1 cellular context compared by ENCODE assay signal in genomic region chr19:46859637-46860124, GRCh38.
TF ChIP-seq lines count a peak whose summit lies in the region.

No MANE protein-coding gene starts in this region.

TF ChIP-seq in K562, 482 proteins besides CTCF, POLR2A, EP300 and RAD21 (continued from another document and continues in another):
- TF ChIP-seq, protein P1, sequence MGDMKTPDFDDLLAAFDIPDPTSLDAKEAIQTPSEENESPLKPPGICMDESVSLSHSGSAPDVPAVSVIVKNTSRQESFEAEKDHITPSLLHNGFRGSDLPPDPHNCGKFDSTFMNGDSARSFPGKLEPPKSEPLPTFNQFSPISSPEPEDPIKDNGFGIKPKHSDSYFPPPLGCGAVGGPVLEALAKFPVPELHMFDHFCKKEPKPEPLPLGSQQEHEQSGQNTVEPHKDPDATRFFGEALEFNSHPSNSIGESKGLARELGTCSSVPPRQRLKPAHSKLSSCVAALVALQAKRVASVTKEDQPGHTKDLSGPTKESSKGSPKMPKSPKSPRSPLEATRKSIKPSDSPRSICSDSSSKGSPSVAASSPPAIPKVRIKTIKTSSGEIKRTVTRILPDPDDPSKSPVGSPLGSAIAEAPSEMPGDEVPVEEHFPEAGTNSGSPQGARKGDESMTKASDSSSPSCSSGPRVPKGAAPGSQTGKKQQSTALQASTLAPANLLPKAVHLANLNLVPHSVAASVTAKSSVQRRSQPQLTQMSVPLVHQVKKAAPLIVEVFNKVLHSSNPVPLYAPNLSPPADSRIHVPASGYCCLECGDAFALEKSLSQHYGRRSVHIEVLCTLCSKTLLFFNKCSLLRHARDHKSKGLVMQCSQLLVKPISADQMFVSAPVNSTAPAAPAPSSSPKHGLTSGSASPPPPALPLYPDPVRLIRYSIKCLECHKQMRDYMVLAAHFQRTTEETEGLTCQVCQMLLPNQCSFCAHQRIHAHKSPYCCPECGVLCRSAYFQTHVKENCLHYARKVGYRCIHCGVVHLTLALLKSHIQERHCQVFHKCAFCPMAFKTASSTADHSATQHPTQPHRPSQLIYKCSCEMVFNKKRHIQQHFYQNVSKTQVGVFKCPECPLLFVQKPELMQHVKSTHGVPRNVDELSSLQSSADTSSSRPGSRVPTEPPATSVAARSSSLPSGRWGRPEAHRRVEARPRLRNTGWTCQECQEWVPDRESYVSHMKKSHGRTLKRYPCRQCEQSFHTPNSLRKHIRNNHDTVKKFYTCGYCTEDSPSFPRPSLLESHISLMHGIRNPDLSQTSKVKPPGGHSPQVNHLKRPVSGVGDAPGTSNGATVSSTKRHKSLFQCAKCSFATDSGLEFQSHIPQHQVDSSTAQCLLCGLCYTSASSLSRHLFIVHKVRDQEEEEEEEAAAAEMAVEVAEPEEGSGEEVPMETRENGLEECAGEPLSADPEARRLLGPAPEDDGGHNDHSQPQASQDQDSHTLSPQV (IDR thresholded peaks at IDR 0.05), result peak; percentile 77; the same call in 1 of the 2 replicates
- TF ChIP-seq, protein P2, sequence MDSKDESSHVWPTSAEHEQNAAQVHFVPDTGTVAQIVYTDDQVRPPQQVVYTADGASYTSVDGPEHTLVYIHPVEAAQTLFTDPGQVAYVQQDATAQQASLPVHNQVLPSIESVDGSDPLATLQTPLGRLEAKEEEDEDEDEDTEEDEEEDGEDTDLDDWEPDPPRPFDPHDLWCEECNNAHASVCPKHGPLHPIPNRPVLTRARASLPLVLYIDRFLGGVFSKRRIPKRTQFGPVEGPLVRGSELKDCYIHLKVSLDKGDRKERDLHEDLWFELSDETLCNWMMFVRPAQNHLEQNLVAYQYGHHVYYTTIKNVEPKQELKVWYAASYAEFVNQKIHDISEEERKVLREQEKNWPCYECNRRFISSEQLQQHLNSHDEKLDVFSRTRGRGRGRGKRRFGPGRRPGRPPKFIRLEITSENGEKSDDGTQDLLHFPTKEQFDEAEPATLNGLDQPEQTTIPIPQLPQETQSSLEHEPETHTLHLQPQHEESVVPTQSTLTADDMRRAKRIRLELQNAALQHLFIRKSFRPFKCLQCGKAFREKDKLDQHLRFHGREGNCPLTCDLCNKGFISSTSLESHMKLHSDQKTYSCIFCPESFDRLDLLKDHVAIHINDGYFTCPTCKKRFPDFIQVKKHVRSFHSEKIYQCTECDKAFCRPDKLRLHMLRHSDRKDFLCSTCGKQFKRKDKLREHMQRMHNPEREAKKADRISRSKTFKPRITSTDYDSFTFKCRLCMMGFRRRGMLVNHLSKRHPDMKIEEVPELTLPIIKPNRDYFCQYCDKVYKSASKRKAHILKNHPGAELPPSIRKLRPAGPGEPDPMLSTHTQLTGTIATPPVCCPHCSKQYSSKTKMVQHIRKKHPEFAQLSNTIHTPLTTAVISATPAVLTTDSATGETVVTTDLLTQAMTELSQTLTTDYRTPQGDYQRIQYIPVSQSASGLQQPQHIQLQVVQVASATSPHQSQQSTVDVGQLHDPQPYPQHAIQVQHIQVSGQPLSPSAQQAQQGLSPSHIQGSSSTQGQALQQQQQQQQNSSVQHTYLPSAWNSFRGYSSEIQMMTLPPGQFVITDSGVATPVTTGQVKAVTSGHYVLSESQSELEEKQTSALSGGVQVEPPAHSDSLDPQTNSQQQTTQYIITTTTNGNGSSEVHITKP (IDR thresholded peaks at IDR 0.05; ENCODE audit: partially characterized antibody), result no peak
- TF ChIP-seq E2F3 (CRISPR knock-in tag; IDR thresholded peaks at IDR 0.05) (no peak), HOXB6 (CRISPR knock-in tag; IDR thresholded peaks at IDR 0.05; ENCODE audit: borderline replicate concordance) (no peak), ZBTB17 (CRISPR knock-in tag; IDR thresholded peaks at IDR 0.05) (no peak), PRMT5 (CRISPR knock-in tag; IDR thresholded peaks at IDR 0.05) (no peak), POLR2AphosphoS5 (IDR thresholded peaks at IDR 0.05; ENCODE audit: control insufficient read depth, insufficient read depth, low read depth, low read length) (no peak), ZNF384 (IDR thresholded peaks at IDR 0.05; ENCODE audit: low read depth, low read length) (no peak), MED1 (CRISPR knock-in tag; IDR thresholded peaks at IDR 0.05; ENCODE audit: borderline replicate concordance) (no peak), POLR2G (IDR thresholded peaks at IDR 0.05; ENCODE audit: low read depth, low read length) (no peak), ZBTB49 (CRISPR knock-in tag; IDR thresholded peaks at IDR 0.05; ENCODE audit: borderline replicate concordance) (no peak), YY1 (IDR thresholded peaks at IDR 0.05; ENCODE audit: borderline replicate concordance in 1 of 3, control insufficient read depth in 1 of 3, extremely low read depth in 1 of 3, insufficient read depth in 3 of 3, insufficient read length in 1 of 3, insufficient replicate concordance in 2 of 3, low read depth in 1 of 3, low read length in 2 of 3) (no peak), MYC (IDR thresholded peaks at IDR 0.05; ENCODE audit: low read depth, low read length) (no peak), MYC (CRISPR knock-in tag; IDR thresholded peaks at IDR 0.05; ENCODE audit: borderline replicate concordance, low read depth) (0 out of 2 replicates have a peak, but pooled peaks have one; percentile 60), FIP1L1 (IDR thresholded peaks at IDR 0.05; ENCODE audit: low read depth, low read length, poor library complexity, severe bottlenecking) (no peak), ZNF589 (CRISPR knock-in tag; IDR thresholded peaks at IDR 0.05; ENCODE audit: low read depth) (peak; percentile 62; the same call in 1 of the 2 replicates), KLF1 (tag; IDR thresholded peaks at IDR 0.05) (no peak), MAZ (CRISPR knock-in tag; conservative IDR thresholded peaks at IDR 0.05 in 1 of 2, IDR thresholded peaks at IDR 0.05 in 1 of 2) (no peak), CSDE1 (IDR thresholded peaks at IDR 0.05) (no peak), ZNF830 (CRISPR knock-in tag; IDR thresholded peaks at IDR 0.05) (no peak), LEF1 (IDR thresholded peaks at IDR 0.05) (0 out of 2 replicates have a peak, but pooled peaks have one; percentile 28), GABPA (tag; conservative IDR thresholded peaks at IDR 0.05; ENCODE audit: low read depth) (peak; percentile 72), HNRNPH1 (optimal IDR thresholded peaks at IDR 0.05; ENCODE audit: low read depth, low read length) (no peak), THRA (IDR thresholded peaks at IDR 0.05) (no peak), KDM2B (CRISPR knock-in tag; IDR thresholded peaks at IDR 0.05) (no peak), SMARCC2 (IDR thresholded peaks at IDR 0.05; ENCODE audit: low read depth) (no peak), NFIC (IDR thresholded peaks at IDR 0.05) (peak; percentile 96), RCOR1 (IDR thresholded peaks at IDR 0.05; ENCODE audit: borderline replicate concordance in 1 of 2, low read depth in 2 of 2, low read length in 2 of 2) (peak in 1 of 2 experiments; percentile 16; a peak in 1 of 4 replicates), DMBX1 (CRISPR knock-in tag; IDR thresholded peaks at IDR 0.05; ENCODE audit: borderline replicate concordance) (peak; percentile 11; the same call in 1 of the 2 replicates), HLTF (IDR thresholded peaks at IDR 0.05) (no peak), ZNF444 (CRISPR knock-in tag; IDR thresholded peaks at IDR 0.05) (no peak), RUNX1 (IDR thresholded peaks at IDR 0.05; ENCODE audit: low read depth) (no peak), PHF20 (IDR thresholded peaks at IDR 0.05; ENCODE audit: partially characterized antibody) (no peak), ZKSCAN8 (CRISPR knock-in tag; IDR thresholded peaks at IDR 0.05) (no peak)
- TF ChIP-seq, protein P3, sequence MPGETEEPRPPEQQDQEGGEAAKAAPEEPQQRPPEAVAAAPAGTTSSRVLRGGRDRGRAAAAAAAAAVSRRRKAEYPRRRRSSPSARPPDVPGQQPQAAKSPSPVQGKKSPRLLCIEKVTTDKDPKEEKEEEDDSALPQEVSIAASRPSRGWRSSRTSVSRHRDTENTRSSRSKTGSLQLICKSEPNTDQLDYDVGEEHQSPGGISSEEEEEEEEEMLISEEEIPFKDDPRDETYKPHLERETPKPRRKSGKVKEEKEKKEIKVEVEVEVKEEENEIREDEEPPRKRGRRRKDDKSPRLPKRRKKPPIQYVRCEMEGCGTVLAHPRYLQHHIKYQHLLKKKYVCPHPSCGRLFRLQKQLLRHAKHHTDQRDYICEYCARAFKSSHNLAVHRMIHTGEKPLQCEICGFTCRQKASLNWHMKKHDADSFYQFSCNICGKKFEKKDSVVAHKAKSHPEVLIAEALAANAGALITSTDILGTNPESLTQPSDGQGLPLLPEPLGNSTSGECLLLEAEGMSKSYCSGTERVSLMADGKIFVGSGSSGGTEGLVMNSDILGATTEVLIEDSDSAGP (CRISPR knock-in tag; IDR thresholded peaks at IDR 0.05), result no peak
- TF ChIP-seq, protein P4, sequence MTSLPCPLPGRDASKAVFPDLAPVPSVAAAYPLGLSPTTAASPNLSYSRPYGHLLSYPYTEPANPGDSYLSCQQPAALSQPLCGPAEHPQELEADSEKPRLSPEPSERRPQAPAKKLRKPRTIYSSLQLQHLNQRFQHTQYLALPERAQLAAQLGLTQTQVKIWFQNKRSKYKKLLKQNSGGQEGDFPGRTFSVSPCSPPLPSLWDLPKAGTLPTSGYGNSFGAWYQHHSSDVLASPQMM (CRISPR knock-in tag; IDR thresholded peaks at IDR 0.05), result no peak
- TF ChIP-seq, protein P5, sequence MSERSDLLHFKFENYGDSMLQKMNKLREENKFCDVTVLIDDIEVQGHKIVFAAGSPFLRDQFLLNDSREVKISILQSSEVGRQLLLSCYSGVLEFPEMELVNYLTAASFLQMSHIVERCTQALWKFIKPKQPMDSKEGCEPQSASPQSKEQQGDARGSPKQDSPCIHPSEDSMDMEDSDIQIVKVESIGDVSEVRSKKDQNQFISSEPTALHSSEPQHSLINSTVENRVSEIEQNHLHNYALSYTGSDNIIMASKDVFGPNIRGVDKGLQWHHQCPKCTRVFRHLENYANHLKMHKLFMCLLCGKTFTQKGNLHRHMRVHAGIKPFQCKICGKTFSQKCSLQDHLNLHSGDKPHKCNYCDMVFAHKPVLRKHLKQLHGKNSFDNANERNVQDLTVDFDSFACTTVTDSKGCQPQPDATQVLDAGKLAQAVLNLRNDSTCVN (CRISPR knock-in tag; IDR thresholded peaks at IDR 0.05), result no peak
- TF ChIP-seq, protein P6, sequence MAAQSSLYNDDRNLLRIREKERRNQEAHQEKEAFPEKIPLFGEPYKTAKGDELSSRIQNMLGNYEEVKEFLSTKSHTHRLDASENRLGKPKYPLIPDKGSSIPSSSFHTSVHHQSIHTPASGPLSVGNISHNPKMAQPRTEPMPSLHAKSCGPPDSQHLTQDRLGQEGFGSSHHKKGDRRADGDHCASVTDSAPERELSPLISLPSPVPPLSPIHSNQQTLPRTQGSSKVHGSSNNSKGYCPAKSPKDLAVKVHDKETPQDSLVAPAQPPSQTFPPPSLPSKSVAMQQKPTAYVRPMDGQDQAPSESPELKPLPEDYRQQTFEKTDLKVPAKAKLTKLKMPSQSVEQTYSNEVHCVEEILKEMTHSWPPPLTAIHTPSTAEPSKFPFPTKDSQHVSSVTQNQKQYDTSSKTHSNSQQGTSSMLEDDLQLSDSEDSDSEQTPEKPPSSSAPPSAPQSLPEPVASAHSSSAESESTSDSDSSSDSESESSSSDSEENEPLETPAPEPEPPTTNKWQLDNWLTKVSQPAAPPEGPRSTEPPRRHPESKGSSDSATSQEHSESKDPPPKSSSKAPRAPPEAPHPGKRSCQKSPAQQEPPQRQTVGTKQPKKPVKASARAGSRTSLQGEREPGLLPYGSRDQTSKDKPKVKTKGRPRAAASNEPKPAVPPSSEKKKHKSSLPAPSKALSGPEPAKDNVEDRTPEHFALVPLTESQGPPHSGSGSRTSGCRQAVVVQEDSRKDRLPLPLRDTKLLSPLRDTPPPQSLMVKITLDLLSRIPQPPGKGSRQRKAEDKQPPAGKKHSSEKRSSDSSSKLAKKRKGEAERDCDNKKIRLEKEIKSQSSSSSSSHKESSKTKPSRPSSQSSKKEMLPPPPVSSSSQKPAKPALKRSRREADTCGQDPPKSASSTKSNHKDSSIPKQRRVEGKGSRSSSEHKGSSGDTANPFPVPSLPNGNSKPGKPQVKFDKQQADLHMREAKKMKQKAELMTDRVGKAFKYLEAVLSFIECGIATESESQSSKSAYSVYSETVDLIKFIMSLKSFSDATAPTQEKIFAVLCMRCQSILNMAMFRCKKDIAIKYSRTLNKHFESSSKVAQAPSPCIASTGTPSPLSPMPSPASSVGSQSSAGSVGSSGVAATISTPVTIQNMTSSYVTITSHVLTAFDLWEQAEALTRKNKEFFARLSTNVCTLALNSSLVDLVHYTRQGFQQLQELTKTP (IDR thresholded peaks at IDR 0.05; ENCODE audit: low read depth in 1 of 2, partially characterized antibody in 2 of 2), result peak in 1 of 2 experiments; percentile 47
- TF ChIP-seq, protein P7, sequence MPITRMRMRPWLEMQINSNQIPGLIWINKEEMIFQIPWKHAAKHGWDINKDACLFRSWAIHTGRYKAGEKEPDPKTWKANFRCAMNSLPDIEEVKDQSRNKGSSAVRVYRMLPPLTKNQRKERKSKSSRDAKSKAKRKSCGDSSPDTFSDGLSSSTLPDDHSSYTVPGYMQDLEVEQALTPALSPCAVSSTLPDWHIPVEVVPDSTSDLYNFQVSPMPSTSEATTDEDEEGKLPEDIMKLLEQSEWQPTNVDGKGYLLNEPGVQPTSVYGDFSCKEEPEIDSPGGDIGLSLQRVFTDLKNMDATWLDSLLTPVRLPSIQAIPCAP (CRISPR knock-in tag; IDR thresholded peaks at IDR 0.05; ENCODE audit: borderline replicate concordance), result no peak
- TF ChIP-seq, protein P8, sequence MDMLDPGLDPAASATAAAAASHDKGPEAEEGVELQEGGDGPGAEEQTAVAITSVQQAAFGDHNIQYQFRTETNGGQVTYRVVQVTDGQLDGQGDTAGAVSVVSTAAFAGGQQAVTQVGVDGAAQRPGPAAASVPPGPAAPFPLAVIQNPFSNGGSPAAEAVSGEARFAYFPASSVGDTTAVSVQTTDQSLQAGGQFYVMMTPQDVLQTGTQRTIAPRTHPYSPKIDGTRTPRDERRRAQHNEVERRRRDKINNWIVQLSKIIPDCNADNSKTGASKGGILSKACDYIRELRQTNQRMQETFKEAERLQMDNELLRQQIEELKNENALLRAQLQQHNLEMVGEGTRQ (CRISPR knock-in tag; IDR thresholded peaks at IDR 0.05), result no peak
